9 cellular contexts compared by ENCODE assay signal in the genomic region with DNA sequence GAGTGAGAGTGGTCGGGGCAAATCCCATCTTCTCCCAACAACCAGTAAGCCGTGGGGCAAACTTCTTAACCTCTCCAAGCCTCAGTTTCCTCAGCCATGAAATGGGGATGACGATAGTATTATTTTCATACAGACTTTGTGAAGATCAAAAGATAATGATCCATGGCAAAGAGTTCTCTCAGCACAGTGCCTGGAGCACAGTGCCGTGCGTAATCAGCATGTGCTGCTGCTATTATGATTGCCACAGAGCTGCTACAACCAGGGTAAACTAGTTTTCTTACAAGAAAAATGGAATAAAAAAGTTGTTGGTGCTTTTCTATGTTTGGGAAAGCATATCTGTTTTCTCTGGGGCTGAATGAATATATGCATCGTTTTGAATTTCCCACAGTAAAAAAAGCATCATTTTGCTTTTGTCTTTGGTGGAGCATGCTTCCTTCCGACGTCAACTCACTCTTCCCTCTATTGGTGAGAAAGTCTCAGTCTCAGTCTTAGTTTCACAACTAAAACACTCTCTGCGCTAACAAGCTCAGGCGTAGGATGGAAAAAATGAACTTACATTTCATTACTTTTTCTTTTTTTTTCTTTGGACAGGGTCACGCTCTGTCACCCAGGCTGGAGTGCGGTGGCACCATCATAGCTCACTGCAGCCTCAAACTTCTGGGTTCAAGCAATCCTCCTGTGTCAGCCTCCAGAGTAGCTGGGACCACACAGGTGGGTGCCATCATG. TPM values are rescaled to one million over a fixed set of nuclear protein-coding genes. Genes with fewer than 3 reads are reported as not detected.
DNase-seq lines count a peak whose midpoint lies in the region; ATAC-seq and TF ChIP-seq lines count a peak whose summit lies in the region.
"Had no signal": no experiment of that assay in that cellular context is flagged by ENCODE, and none has a peak within 500 bp of the region (broad histone marks: within the 10 kb centered on the region; RNA-seq: fewer than 3 reads in every experiment).

No MANE protein-coding gene starts in this region.

- no peak overlapping the region for H2BK15ac ChIP-seq in mesendoderm (replicated peaks; ENCODE audit: low read depth)

- 89% methylated on average over 12 of the region's 12 CpGs for WGBS in prostate gland
- WGBS in mesendoderm (ENCODE audit: extremely low coverage, insufficient coverage, low lambda C conversion rate), result no CpG with 5 or more reads among the region's 12 CpGs

- H3K27me3 ChIP-seq in prostate gland (replicated peaks; ENCODE audit: insufficient read depth), result no peaks in the 10 kb centered on the region
- H3K27me3 ChIP-seq in mesendoderm (ENCODE audit: insufficient read depth, low read length, poor library complexity), result no peaks in the 10 kb centered on the region

- no peak overlapping the region for H3K9ac ChIP-seq in mesendoderm (ENCODE audit: low read length)

- no peak for TF ChIP-seq POLR2A in prostate gland (IDR thresholded peaks at IDR 0.05)

- H3K79me2 ChIP-seq in mesendoderm (ENCODE audit: control insufficient read depth, insufficient read depth, low read length), result no peaks in the 10 kb centered on the region

- no peaks in the 10 kb centered on the region for H3K79me1 ChIP-seq in mesendoderm (ENCODE audit: low read length)

- CTCF ChIA-PET in Calu3 (lab: Charles Lee), result interaction anchor here (0.6 kb wide), 2 partner anchors 13 to 147 kb away, joined by 3 to 5 read pairs; no protein-coding TSS in a partner anchor

- no peak overlapping the region for H3K23ac ChIP-seq in mesendoderm (ENCODE audit: low read length)

- no peak overlapping the region for H2BK120ac ChIP-seq in mesendoderm (ENCODE audit: low read depth, low read length)

- no peaks in the 10 kb centered on the region for H3K9me3 Mint-ChIP-seq in Calu3 (ENCODE audit: low read depth, unreplicated experiment)

- H2BK5ac ChIP-seq in mesendoderm (ENCODE audit: low read length), result no peak overlapping the region

- H3K4me2 ChIP-seq in mesendoderm (ENCODE audit: low read length), result no peak overlapping the region

- BruUV-seq in Calu3 (replicated peaks; lab: Mats Ljungman, UMichigan), result no TSS peak

- ATAC-seq in GM18508 (IDR thresholded peaks at IDR 0.05; ENCODE audit: insufficient read depth, unreplicated experiment) (peak; percentile 27), GM21423 (IDR thresholded peaks at IDR 0.05; ENCODE audit: unreplicated experiment) (peak; percentile 41), HG03575 (IDR thresholded peaks at IDR 0.05; ENCODE audit: extremely low read depth, insufficient number of reproducible peaks, low FRiP score, unreplicated experiment) (peak; percentile 31)

- no peak overlapping the region for H4K8ac ChIP-seq in mesendoderm (ENCODE audit: low read depth, low read length)

- H3K18ac ChIP-seq in mesendoderm (ENCODE audit: low read length), result no peak overlapping the region

- H3K4me1 Mint-ChIP-seq in Calu3 (ENCODE audit: low read depth, unreplicated experiment), result peaks cover 15% of the 10 kb centered on the region

- no peaks in the 10 kb centered on the region for H3K27me3 Mint-ChIP-seq in Calu3 (ENCODE audit: unreplicated experiment)

- H3K27ac ChIP-seq in prostate gland (no peak overlapping the region), mesendoderm (ENCODE audit: low read depth, low read length) (no peak overlapping the region)

- no peak overlapping the region for H4K5ac ChIP-seq in mesendoderm (ENCODE audit: low read length)

- intact Hi-C loops in Calu3 (cut with micrococcal nuclease; ENCODE audit: unreplicated experiment), result no loop called here
- intact Hi-C loops in prostate gland (cut with DNase I), result no loop called here

- no peak overlapping the region for H3K4me3 Mint-ChIP-seq in Calu3 (ENCODE audit: low read depth, unreplicated experiment)

- H3K4me1 ChIP-seq in prostate gland (replicated peaks), result no peaks in the 10 kb centered on the region
- peaks cover 18% of the 10 kb centered on the region for H3K4me1 ChIP-seq in mesendoderm (ENCODE audit: control insufficient read depth, low read depth, low read length)

- no peak for TF ChIP-seq CTCF in Calu3 (IDR thresholded peaks at IDR 0.05; ENCODE audit: unreplicated experiment)
- no peak for TF ChIP-seq CTCF in prostate gland (IDR thresholded peaks at IDR 0.05)

- H3K36me3 Mint-ChIP-seq in Calu3 (ENCODE audit: insufficient read depth, unreplicated experiment), result peaks cover 4% of the 10 kb centered on the region

- H3K4me3 ChIP-seq in prostate gland, result no peak overlapping the region
- H3K4me3 ChIP-seq in mesendoderm (ENCODE audit: low read length), result no peak overlapping the region

- H3K9me3 ChIP-seq in prostate gland, result no peaks in the 10 kb centered on the region

- no peak overlapping the region for H3K56ac ChIP-seq in mesendoderm (ENCODE audit: low read length)

- H3K4ac ChIP-seq in mesendoderm (ENCODE audit: low read depth, low read length), result no peak overlapping the region

- no peak overlapping the region for H2AK5ac ChIP-seq in mesendoderm (ENCODE audit: low read length)

- DNase-seq in germinal center (ENCODE audit: low spot score), result peak; percentile 67
- no peak for DNase-seq in Calu3
- DNase-seq in prostate gland (ENCODE audit: low spot score), result no peak
- no peak for DNase-seq in mesendoderm
- DNase-seq in A172 (ENCODE audit: low spot score), result no peak
- DNase-seq: aorta had no signal

- no peak overlapping the region for H3K27ac Mint-ChIP-seq in Calu3 (ENCODE audit: unreplicated experiment)

- H3K36me3 ChIP-seq in prostate gland, result no peaks in the 10 kb centered on the region
- no peaks in the 10 kb centered on the region for H3K36me3 ChIP-seq in mesendoderm (ENCODE audit: control insufficient read depth, insufficient read depth, low read length)

RNA-seq across cellular contexts. Expression of gene CDK5R1, which starts 37.2 kb away (rescaled TPM):
- total RNA-seq in Calu3 (2022) (4.0 and 4.3 TPM in 2 replicates), prostate gland (1 to 10 TPM in 1 of 2 donors, under 1 TPM in 1; 0.46 to 5.1 TPM)
- polyA plus RNA-seq in mesendoderm (2013, experiment 1 of 2), result 4.6 TPM
- polyA plus RNA-seq in mesendoderm (2013, experiment 2 of 2), result 4.5 TPM
- 5.0 and 6.3 TPM in 2 replicates for total RNA-seq in A172 (2014; rRNA removed; shearing (Covaris generic))
